Comparison of ENCODE assay signal across 22 cellular contexts in genomic region chr11:68531129-68531693, GRCh38.
"Had no signal": no experiment of that assay in that cellular context is flagged by ENCODE, and none has a peak within 500 bp of the region (broad histone marks: within the 10 kb centered on the region; RNA-seq: fewer than 3 reads in every experiment).

No MANE protein-coding gene starts in this region.

- H3K4me3 Mint-ChIP-seq: activated CD8-positive, alpha-beta T cell treated with anti-CD3 and anti-CD28 coated beads, Interleukin-2, amount 10 ng/mL, durations not matched to agents 7 days and 5 days; activated T-helper 17 cell treated with anti-CD3 and anti-CD28 coated beads, Interleukin-2, amount 50 U/mL, for 72 hours; mesothelial cell of epicardium; nephron progenitor cell; T-helper 2 cell treated with Interferon-gamma antibody and Interleukin-4, amounts not matched to agents 5 μg/mL and 100 μg/mL, for 36 hours had no signal

- H3K27ac ChIP-seq: left ventricle myocardium inferior, parathyroid adenoma, thoracic aorta, upper lobe of right lung had no signal

- H3K27ac Mint-ChIP-seq: activated CD8-positive, alpha-beta T cell treated with anti-CD3 and anti-CD28 coated beads, Interleukin-2, amount 10 ng/mL, durations not matched to agents 7 days and 5 days; mesothelial cell of epicardium; nephron progenitor cell; T-helper 2 cell treated with Interferon-gamma antibody and Interleukin-4, amounts not matched to agents 5 μg/mL and 100 μg/mL, for 36 hours had no signal

- H3K4me2 ChIP-seq: SK-N-SH had no signal

- H3K9me3 Mint-ChIP-seq: activated T-helper 17 cell treated with anti-CD3 and anti-CD28 coated beads, Interleukin-2, amount 50 U/mL, for 72 hours; mesothelial cell of epicardium; nephron progenitor cell; T-helper 2 cell treated with Interferon-gamma antibody and Interleukin-4, amounts not matched to agents 5 μg/mL and 100 μg/mL, for 36 hours had no signal

- H3K9ac ChIP-seq: parathyroid adenoma, SK-N-SH had no signal

- H3K4me3 ChIP-seq: left ventricle myocardium inferior, thoracic aorta, upper lobe of right lung had no signal

- H3K27me3 ChIP-seq: upper lobe of right lung had no signal

- DNase-seq: activated CD4-positive, alpha-beta T cell treated with anti-CD3 and anti-CD28 coated beads for 1 hour; activated CD4-positive, alpha-beta T cell treated with anti-CD3 and anti-CD28 coated beads, Interleukin-2, amount 50 U/mL, for 1 hour; activated CD8-positive, alpha-beta T cell treated with anti-CD3 and anti-CD28 coated beads, Interleukin-2, amount 10 ng/mL, durations not matched to agents 7 days and 5 days; amygdala; erythroblast; foreskin fibroblast; left ventricle myocardium inferior; nephron progenitor cell; nucleus accumbens; SK-N-SH; small intestine; stimulated activated naive CD4-positive, alpha-beta T cell treated with Interleukin-2 at 50 U/mL for 16 hours; upper lobe of right lung had no signal

- FAIRE-seq: bronchial epithelial cell, endometrium, small intestine, TTC549 had no signal

- H2AFZ ChIP-seq: parathyroid adenoma had no signal

- H3K9me3 ChIP-seq: left ventricle myocardium inferior, SK-N-SH, thoracic aorta, upper lobe of right lung had no signal

- H3K27me3 Mint-ChIP-seq: activated T-helper 17 cell treated with anti-CD3 and anti-CD28 coated beads, Interleukin-2, amount 50 U/mL, for 72 hours had no signal

- H3K36me3 ChIP-seq: thoracic aorta had no signal

- ATAC-seq: activated CD8-positive, alpha-beta T cell treated with anti-CD3 and anti-CD28 coated beads, Interleukin-2, amount 10 ng/mL, durations not matched to agents 7 days and 5 days; activated T-helper 17 cell treated with anti-CD3 and anti-CD28 coated beads, Interleukin-2, amount 50 U/mL, for 72 hours; sciatic nerve; upper lobe of right lung had no signal

- H3K9me2 ChIP-seq: SK-N-SH had no signal
